In the genomic region with DNA sequence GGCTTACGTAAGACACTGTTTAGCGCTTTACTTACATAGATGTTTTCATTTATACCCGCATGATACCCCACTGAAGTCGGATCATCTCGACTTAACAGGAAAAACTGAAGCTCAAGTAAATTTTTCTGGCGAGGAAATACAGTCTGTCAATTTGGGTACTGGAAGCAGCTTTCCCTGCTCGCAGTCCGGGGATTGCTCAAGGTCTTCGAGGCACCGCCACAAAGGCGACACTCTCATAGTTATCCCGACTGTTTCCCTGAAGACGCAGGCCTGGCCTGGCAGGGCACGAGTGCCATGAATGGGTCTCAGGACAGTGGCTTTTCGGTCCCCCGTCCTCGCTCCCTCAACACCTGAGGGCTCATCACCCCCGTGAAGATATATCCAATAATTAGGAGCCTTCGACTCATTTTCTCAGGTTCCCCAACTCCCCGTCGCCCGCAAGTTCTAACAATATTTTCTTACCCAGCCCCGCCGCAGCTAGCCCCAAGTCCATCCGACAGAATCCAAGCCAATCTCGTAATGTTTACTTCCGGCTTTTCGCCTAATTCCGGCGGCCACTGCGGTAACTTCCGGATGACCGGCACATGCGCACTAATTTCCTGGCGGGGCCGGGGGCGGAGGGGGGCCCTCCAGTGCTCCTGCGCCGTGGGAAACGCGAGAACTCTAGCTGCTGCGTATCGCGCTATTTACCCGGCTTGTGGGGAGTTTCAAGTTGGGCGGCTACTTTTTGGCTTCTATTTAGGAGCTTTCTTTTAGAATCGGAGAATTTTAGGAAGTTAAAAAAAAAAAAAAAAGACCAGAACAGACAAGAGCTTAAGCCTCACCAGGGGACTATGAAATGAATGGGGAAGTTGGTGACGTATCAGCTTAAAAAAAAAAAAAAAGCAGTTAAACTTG, we compare ENCODE assay signal across 8 cellular contexts. TPM values are rescaled to one million over a fixed set of nuclear protein-coding genes. Genes with fewer than 3 reads are reported as not detected.
DNase-seq lines count a peak whose midpoint lies in the region; ATAC-seq, FAIRE-seq and TF ChIP-seq lines count a peak whose summit lies in the region.

Gene SLU7 (minus strand): TSS at position 521 of the 897 bp plus-strand sequence. CDS start 3,787 bp downstream, outside the sequence.

- H3K4me3 ChIP-seq in A673 (ENCODE audit: low read depth, low read length, poor library complexity, severe bottlenecking) (peak within 1 kb of the TSS; percentile 82), breast epithelium (peak within 1 kb of the TSS; percentile 80 to 90 (median 84)), small intestine (ENCODE audit: low read depth in 1 of 2, low read length in 2 of 2) (peak within 1 kb of the TSS; percentile 54 to 78)

- H3K9me3 ChIP-seq in A673 (ENCODE audit: low read depth, low read length, poor library complexity, severe bottlenecking) (no peaks in the 10 kb centered on the region), breast epithelium (no peaks in the 10 kb centered on the region), small intestine (ENCODE audit: control insufficient read depth, low read depth) (no peaks in the 10 kb centered on the region)

- TF ChIP-seq POLR2A in breast epithelium (IDR thresholded peaks at IDR 0.05), result peak; percentile 84

- peak; percentile 78 for FAIRE-seq in small intestine (lab: Jason Lieb, UNC)

- POLR2A ChIA-PET in A673 (lab: Charles Lee; ENCODE audit: low non-redundant PET), result interaction anchor here (0.5 to 0.6 kb wide), 4 partner anchors 157 to 1858 kb away, joined by 3 to 9 read pairs (median 4); no protein-coding TSS in a partner anchor

- WGBS in small intestine, 3 donors, result 0 to 1% (median 0%) methylated on average over 48 of the region's 48 CpGs

- CTCF ChIA-PET in A673 (lab: Charles Lee), result interaction anchor here (0.6 to 1.6 kb wide), 3 partner anchors 20 to 345 kb away, joined by 3 to 8 read pairs (median 6); no protein-coding TSS in a partner anchor

- H3K4me1 ChIP-seq in A673 (ENCODE audit: insufficient read depth, low read length, poor library complexity, severe bottlenecking) (peaks cover 26% of the 10 kb centered on the region), breast epithelium (no peaks in the 10 kb centered on the region), small intestine (ENCODE audit: control insufficient read depth in 2 of 2, insufficient read depth in 1 of 2, low read depth in 1 of 2, low read length in 1 of 2) (peaks cover 0 to 8% of the 10 kb centered on the region in 2 donors)

- peaks cover 16% of the 10 kb centered on the region for H3K36me3 ChIP-seq in A673 (ENCODE audit: insufficient read depth, low read length, poor library complexity, severe bottlenecking)
- H3K36me3 ChIP-seq in breast epithelium, result no peaks in the 10 kb centered on the region
- H3K36me3 ChIP-seq in small intestine (ENCODE audit: control insufficient read depth in 2 of 2, insufficient read depth in 2 of 2, low read length in 2 of 2), result peaks cover 0 to 3% of the 10 kb centered on the region in 2 donors

- ATAC-seq in GM18870 (IDR thresholded peaks at IDR 0.05; ENCODE audit: unreplicated experiment) (peak; percentile 70), HG03135 (IDR thresholded peaks at IDR 0.05; ENCODE audit: unreplicated experiment) (peak; percentile 71)

- TSS peak; percentile 89 for BruUV-seq in A673 (replicated peaks; lab: Mats Ljungman, UMichigan)

- H3K27me3 ChIP-seq in A673 (replicated peaks; ENCODE audit: insufficient read depth, low read depth, low read length, poor library complexity), result no peaks in the 10 kb centered on the region
- H3K27me3 ChIP-seq in breast epithelium, result no peaks in the 10 kb centered on the region
- H3K27me3 ChIP-seq in small intestine (ENCODE audit: control insufficient read depth in 2 of 2, insufficient read depth in 2 of 2, low read length in 2 of 2), result no peaks in the 10 kb centered on the region

- H3K27ac ChIP-seq in A673 (ENCODE audit: low read depth, low read length, poor library complexity, severe bottlenecking), result peak within 1 kb of the TSS; percentile 85
- peak within 1 kb of the TSS; percentile 56 for H3K27ac ChIP-seq in VCaP
- peak within 1 kb of the TSS; percentile 95 to 96 for H3K27ac ChIP-seq in breast epithelium
- peak within 1 kb of the TSS; percentile 42 to 93 for H3K27ac ChIP-seq in small intestine (ENCODE audit: low read depth in 1 of 2, low read length in 1 of 2)

- peak; percentile 96 for DNase-seq in A673 (ENCODE audit: low spot score)
- peak; percentile 86 for DNase-seq in NCI-H2196 treated with DMSO at 0.1 percent for 48 hours (lab: John Stamatoyannopoulos, UW; ENCODE audit: unreplicated experiment)
- DNase-seq in breast epithelium (ENCODE audit: low spot score in 2 of 2), result peak; percentile 92 to 95
- DNase-seq in iPS-NIHi11 (ENCODE audit: low spot score), result peak; percentile 98
- peak; percentile 92 for DNase-seq in small intestine

- intact Hi-C loops in A673 (cut with micrococcal nuclease; ENCODE audit: unreplicated experiment) (no loop called here), breast epithelium (cut with DNase I; ENCODE audit: low total_unique reads) (no loop called here)

- TF ChIP-seq CTCF in A673 (conservative IDR thresholded peaks at IDR 0.05; ENCODE audit: low read depth, low read length) (no peak), VCaP (conservative IDR thresholded peaks at IDR 0.05) (no peak), breast epithelium (IDR thresholded peaks at IDR 0.05) (no peak)

RNA-seq across cellular contexts. Expression of gene SLU7, which starts in this region (rescaled TPM):
- 37.4 and 43.1 TPM in 2 replicates for total RNA-seq in A673 (2021)
- total RNA-seq in breast epithelium, result 10 to 100 TPM; 77.0 to 88.3 (median 86.3) TPM
- 10 to 100 TPM; 19.9 to 44.0 (median 32.9) TPM for polyA plus RNA-seq in small intestine

Comparison
In these comparisons a context has a peak if more than half of its experiments do, and no peak if none do; other contexts are left out.
1. Peak in every context shown above with its lines: DNase-seq, ATAC-seq, H3K4me3 ChIP-seq and H3K27ac ChIP-seq.